ENCODE assay signal across 29 cellular contexts in the genomic region with DNA sequence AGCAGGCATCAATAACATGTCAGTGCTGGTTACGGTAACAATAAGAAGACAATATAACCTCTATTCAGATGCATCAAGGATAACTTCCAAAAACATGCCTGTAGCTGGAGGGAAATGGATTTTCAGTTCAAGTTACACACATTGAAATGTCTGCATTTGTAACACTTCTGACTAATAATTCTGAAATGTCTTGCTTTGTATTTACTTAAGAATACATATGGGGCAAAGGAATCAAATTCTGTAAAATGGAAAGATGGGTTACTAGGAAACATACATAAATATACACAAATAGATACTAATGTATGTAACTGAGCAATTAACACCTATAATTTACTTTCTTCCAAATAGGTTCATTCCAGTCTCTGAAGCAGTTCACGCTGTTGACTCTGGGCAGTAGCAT.
"Had no signal": no experiment of that assay in that cellular context is flagged by ENCODE, and none has a peak within 500 bp of the region (broad histone marks: within the 10 kb centered on the region; RNA-seq: fewer than 3 reads in every experiment).

No MANE protein-coding gene starts in this region.

- H3K9me3 ChIP-seq: colonic mucosa, esophagus squamous epithelium had no signal

- FAIRE-seq: astrocyte, frontal cortex had no signal

- ATAC-seq: activated CD4-positive, alpha-beta T cell treated with anti-CD3 and anti-CD28 coated beads for 36 hours; activated CD8-positive, alpha-beta memory T cell treated with anti-CD3 and anti-CD28 coated beads, Interleukin-2, amount 10 ng/mL, durations not matched to agents 7 days and 5 days; activated CD8-positive, alpha-beta T cell treated with anti-CD3 and anti-CD28 coated beads, Interleukin-2, amount 10 ng/mL, durations not matched to agents 7 days and 5 days; activated naive CD8-positive, alpha-beta T cell treated with anti-CD3 and anti-CD28 coated beads, Interleukin-2, amount 50 U/mL, for 24 hours; effector memory CD8-positive, alpha-beta T cell; T-helper 17 cell had no signal

- DNase-seq: activated CD4-positive, alpha-beta memory T cell treated with anti-CD3 and anti-CD28 coated beads for 36 hours; activated CD4-positive, alpha-beta T cell treated with anti-CD3 and anti-CD28 coated beads for 36 hours; activated CD4-positive, alpha-beta T cell treated with anti-CD3 and anti-CD28 coated beads, Interleukin-2, amount 10 ng/mL, durations not matched to agents 24 days and 14 days; activated CD4-positive, CD25-positive, alpha-beta regulatory T cell; activated CD4-positive, CD25-positive, alpha-beta regulatory T cell treated with anti-CD3 and anti-CD28 coated beads, Interleukin-2, amount 50 U/mL, for 72 hours; activated CD8-positive, alpha-beta memory T cell treated with anti-CD3 and anti-CD28 coated beads, Interleukin-2, amount 10 ng/mL, durations not matched to agents 7 days and 5 days; activated CD8-positive, alpha-beta memory T cell treated with anti-CD3 and anti-CD28 coated beads, Interleukin-2, amount 50 U/mL, for 4 hours; activated CD8-positive, alpha-beta T cell treated with anti-CD3 and anti-CD28 coated beads, Interleukin-2, amount 10 ng/mL, durations not matched to agents 7 days and 5 days; activated effector memory CD4-positive, alpha-beta T cell treated with anti-CD3 and anti-CD28 coated beads, Interleukin-2, amount 50 U/mL, for 16 hours; activated naive CD4-positive, alpha-beta T cell treated with anti-CD3 and anti-CD28 coated beads for 36 hours; activated naive CD8-positive, alpha-beta T cell treated with anti-CD3 and anti-CD28 coated beads for 36 hours; activated naive CD8-positive, alpha-beta T cell treated with anti-CD3 and anti-CD28 coated beads, Interleukin-2, amount 50 U/mL, for 24 hours; activated T-cell treated with anti-CD3 and anti-CD28 coated beads, Interleukin-2, amount 50 U/mL, for 1 hour; activated T-cell treated with anti-CD3 and anti-CD28 coated beads, Interleukin-2, amount 50 U/mL, for 48 hours; anterior cingulate cortex; brain microvascular endothelial cell; caudate nucleus; colonic mucosa; dorsolateral prefrontal cortex; effector memory CD8-positive, alpha-beta T cell; esophagus squamous epithelium; head of caudate nucleus; hypothalamus; T-helper 1 cell; T-helper 17 cell; T1000 had no signal

- H3K4me1 ChIP-seq: colonic mucosa had no signal

- H3K36me3 ChIP-seq: brain microvascular endothelial cell, colonic mucosa, esophagus squamous epithelium had no signal

- H3K4me3 ChIP-seq: colonic mucosa, dorsolateral prefrontal cortex, esophagus squamous epithelium had no signal

- H3K27me3 ChIP-seq: brain microvascular endothelial cell, colonic mucosa, esophagus squamous epithelium had no signal

- H3K27ac ChIP-seq: brain microvascular endothelial cell, colonic mucosa, dorsolateral prefrontal cortex, epithelial cell of prostate, esophagus squamous epithelium had no signal
